Comparison of ENCODE assay signal across 10 cellular contexts in the genomic region with DNA sequence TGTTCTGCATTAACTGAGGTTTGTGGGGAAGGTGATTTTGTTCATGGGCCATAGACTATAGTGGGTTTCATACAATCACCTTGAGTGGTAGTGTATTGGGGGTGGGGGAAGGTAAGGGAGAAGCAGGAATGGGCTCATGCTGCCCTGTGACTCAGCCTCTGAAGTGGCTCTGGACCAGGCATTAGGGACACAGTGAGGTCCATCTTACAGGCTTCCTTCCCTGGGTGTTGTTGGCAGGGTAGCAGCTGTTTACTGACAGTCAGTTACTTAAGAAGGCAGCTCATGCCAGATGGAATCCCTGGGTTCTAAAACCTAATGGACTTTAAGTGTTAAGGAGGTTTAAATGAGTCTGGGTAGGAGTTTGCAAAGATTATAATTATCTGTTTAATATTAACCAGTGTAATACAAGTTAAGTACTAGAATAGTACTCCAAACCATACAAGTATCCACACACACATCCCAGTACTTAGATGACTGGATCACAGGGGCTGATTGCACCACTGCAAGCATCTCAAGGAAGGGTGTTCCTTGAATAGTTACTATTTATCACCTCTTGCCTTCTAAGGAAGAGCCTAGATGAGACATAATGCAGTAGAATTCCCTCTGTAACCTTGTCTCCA. TPM values are rescaled to one million over a fixed set of nuclear protein-coding genes. Genes with fewer than 3 reads are reported as not detected.
A peak's percentile ranks its signal among the peaks of the same experiment; 100 is the strongest.
DNase-seq lines count a peak whose midpoint lies in the region; ATAC-seq and TF ChIP-seq lines count a peak whose summit lies in the region.
"Had no signal": no experiment of that assay in that cellular context is flagged by ENCODE, and none has a peak within 500 bp of the region (broad histone marks: within the 10 kb centered on the region; RNA-seq: fewer than 3 reads in every experiment).

No MANE protein-coding gene starts in this region.

- H3K9ac ChIP-seq in mammary epithelial cell (ENCODE audit: insufficient read depth, low read length) = peak overlapping the region; percentile 10

- peaks cover 39% of the 10 kb centered on the region for H3K4me1 ChIP-seq in mammary epithelial cell (ENCODE audit: insufficient read depth, low read length)

- no TSS peak for BruUV-seq in mammary epithelial cell (replicated peaks; lab: Mats Ljungman, UMichigan)

- H3K36me3 ChIP-seq in mammary epithelial cell (ENCODE audit: insufficient read depth, low read length) = peaks cover 6% of the 10 kb centered on the region

- CTCF ChIA-PET in mammary epithelial cell (lab: Charles Lee; ENCODE audit: low non-redundant PET) = no interaction called here
- CTCF ChIA-PET in activated CD4-positive, alpha-beta memory T cell treated with anti-CD3 and anti-CD28 coated beads for 36 hours (lab: Charles Lee) = no interaction called here

- ATAC-seq in stimulated activated naive CD8-positive, alpha-beta T cell treated with anti-CD3 and anti-CD28 coated beads, Interleukin-15, amount 100 ng/mL, for 72 hours = peak; percentile 53
- no peak for ATAC-seq in stimulated activated naive CD8-positive, alpha-beta T cell treated with anti-CD3 and anti-CD28 coated beads, Interleukin-15, Interleukin-2, amounts not matched to agents 100 U/mL and 50 U/mL, for 24 hours
- ATAC-seq in left lobe of liver (peak; percentile 50), GM19463 (IDR thresholded peaks at IDR 0.05; ENCODE audit: unreplicated experiment) (no peak)

- intact Hi-C loops in mammary epithelial cell (cut with micrococcal nuclease) = loop anchor here (10.0 kb wide), 1 partner anchor 377 kb away; no protein-coding TSS in a partner anchor
- intact Hi-C loops in activated T-helper 1 cell treated with anti-CD3 and anti-CD28 coated beads, Interleukin-12 subunit alpha, Interleukin-12 subunit beta, Interleukin-2, Interleukin-4 antibody, amounts not matched to agents 30 ng/mL and 10 ng/mL and 1 ng/mL, durations not matched to agents 14 hours and 24 hours and 36 hours (cut with micrococcal nuclease) = no loop called here
- intact Hi-C loops in activated CD4-positive, alpha-beta memory T cell treated with anti-CD3 and anti-CD28 coated beads for 36 hours (cut with micrococcal nuclease) = no loop called here

- no peak for TF ChIP-seq CTCF in mammary epithelial cell (conservative IDR thresholded peaks at IDR 0.05 in 1 of 2, IDR thresholded peaks at IDR 0.05 in 1 of 2; ENCODE audit: extremely low read depth in 1 of 2, insufficient read depth in 1 of 2, low read depth in 1 of 2, low read length in 2 of 2)

- no peak overlapping the region for H3K4me2 ChIP-seq in mammary epithelial cell (ENCODE audit: insufficient read depth, low read depth, low read length)

- H4K20me1 ChIP-seq in mammary epithelial cell (ENCODE audit: insufficient read depth, low read length) = no peaks in the 10 kb centered on the region

- H3K9me3 ChIP-seq in mammary epithelial cell (replicated peaks; ENCODE audit: insufficient read depth, low read length) = no peaks in the 10 kb centered on the region

- in situ Hi-C loops in mammary epithelial cell (cut with MboI; ENCODE audit: low sequenced_read_pairs in 2 of 2) = no loop called here

- peaks cover 0 to 4% of the 10 kb centered on the region in 2 donors for H3K9me3 Mint-ChIP-seq in stimulated activated naive CD8-positive, alpha-beta T cell treated with anti-CD3 and anti-CD28 coated beads, Interleukin-15, amount 100 ng/mL, for 72 hours
- no peaks in the 10 kb centered on the region for H3K9me3 Mint-ChIP-seq in activated T-helper 1 cell treated with anti-CD3 and anti-CD28 coated beads, Interleukin-12 subunit alpha, Interleukin-12 subunit beta, Interleukin-2, Interleukin-4 antibody, amounts not matched to agents 30 ng/mL and 10 ng/mL and 1 ng/mL, durations not matched to agents 14 hours and 24 hours and 36 hours
- no peaks in the 10 kb centered on the region for H3K9me3 Mint-ChIP-seq in activated CD4-positive, alpha-beta memory T cell treated with anti-CD3 and anti-CD28 coated beads for 36 hours

- dilution Hi-C loops in mammary epithelial cell (cut with HindIII; ENCODE audit: low sequenced_read_pairs) = loop anchor here (5.0 kb wide), 1 partner anchor 69 kb away; no protein-coding TSS in a partner anchor

- peaks cover 19% of the 10 kb centered on the region for H3K4me1 Mint-ChIP-seq in stimulated activated naive CD8-positive, alpha-beta T cell treated with anti-CD3 and anti-CD28 coated beads, Interleukin-15, amount 100 ng/mL, for 72 hours
- H3K4me1 Mint-ChIP-seq in activated T-helper 1 cell treated with anti-CD3 and anti-CD28 coated beads, Interleukin-12 subunit alpha, Interleukin-12 subunit beta, Interleukin-2, Interleukin-4 antibody, amounts not matched to agents 30 ng/mL and 10 ng/mL and 1 ng/mL, durations not matched to agents 14 hours and 24 hours and 36 hours (ENCODE audit: low read depth) = peaks cover 15% of the 10 kb centered on the region
- peaks cover 32% of the 10 kb centered on the region for H3K4me1 Mint-ChIP-seq in activated CD4-positive, alpha-beta memory T cell treated with anti-CD3 and anti-CD28 coated beads for 36 hours (ENCODE audit: low read depth)

- H3K27ac Mint-ChIP-seq in stimulated activated naive CD8-positive, alpha-beta T cell treated with anti-CD3 and anti-CD28 coated beads, Interleukin-15, amount 100 ng/mL, for 72 hours = peak overlapping the region in 1 of 2 donors; percentile 49
- H3K27ac Mint-ChIP-seq in activated T-helper 1 cell treated with anti-CD3 and anti-CD28 coated beads, Interleukin-12 subunit alpha, Interleukin-12 subunit beta, Interleukin-2, Interleukin-4 antibody, amounts not matched to agents 30 ng/mL and 10 ng/mL and 1 ng/mL, durations not matched to agents 14 hours and 24 hours and 36 hours = no peak overlapping the region
- no peak overlapping the region for H3K27ac Mint-ChIP-seq in activated CD4-positive, alpha-beta memory T cell treated with anti-CD3 and anti-CD28 coated beads for 36 hours

- no peak overlapping the region for H3K4me3 ChIP-seq in mammary epithelial cell (replicated peaks in 1 of 3; ENCODE audit: insufficient read depth in 1 of 3, low read depth in 2 of 3, low read length in 3 of 3)

- peaks cover 16% of the 10 kb centered on the region for H3K36me3 Mint-ChIP-seq in activated T-helper 1 cell treated with anti-CD3 and anti-CD28 coated beads, Interleukin-12 subunit alpha, Interleukin-12 subunit beta, Interleukin-2, Interleukin-4 antibody, amounts not matched to agents 30 ng/mL and 10 ng/mL and 1 ng/mL, durations not matched to agents 14 hours and 24 hours and 36 hours (ENCODE audit: low read depth)
- H3K36me3 Mint-ChIP-seq in activated CD4-positive, alpha-beta memory T cell treated with anti-CD3 and anti-CD28 coated beads for 36 hours = peaks cover 4% of the 10 kb centered on the region

- H3K27me3 ChIP-seq in mammary epithelial cell (ENCODE audit: insufficient read depth, low read length) = no peaks in the 10 kb centered on the region

- peak overlapping the region; percentile 44 for H3K27ac ChIP-seq in mammary epithelial cell (ENCODE audit: insufficient read depth, low read depth, low read length)

- H2AFZ ChIP-seq in mammary epithelial cell (ENCODE audit: low read depth, low read length) = no peak overlapping the region

- DNase-seq in stimulated activated naive CD8-positive, alpha-beta T cell treated with anti-CD3 and anti-CD28 coated beads, Interleukin-15, amount 100 ng/mL, for 72 hours = no peak
- DNase-seq in stimulated activated naive CD8-positive, alpha-beta T cell treated with anti-CD3 and anti-CD28 coated beads, Interleukin-15, Interleukin-2, amounts not matched to agents 100 U/mL and 50 U/mL, for 24 hours = no peak
- DNase-seq in mammary epithelial cell (no peak), left lobe of liver (ENCODE audit: low spot score) (no peak), EL (no peak)
- DNase-seq in activated T-helper 1 cell treated with anti-CD3 and anti-CD28 coated beads, Interleukin-12 subunit alpha, Interleukin-12 subunit beta, Interleukin-2, Interleukin-4 antibody, amounts not matched to agents 30 ng/mL and 10 ng/mL and 1 ng/mL, durations not matched to agents 14 hours and 24 hours and 36 hours (ENCODE audit: low spot score) = no peak
- DNase-seq in activated CD4-positive, alpha-beta memory T cell treated with anti-CD3 and anti-CD28 coated beads for 36 hours = no peak
- DNase-seq: AML-193, kidney had no signal

- no peak overlapping the region for H3K4me3 Mint-ChIP-seq in stimulated activated naive CD8-positive, alpha-beta T cell treated with anti-CD3 and anti-CD28 coated beads, Interleukin-15, amount 100 ng/mL, for 72 hours
- no peak overlapping the region for H3K4me3 Mint-ChIP-seq in activated T-helper 1 cell treated with anti-CD3 and anti-CD28 coated beads, Interleukin-12 subunit alpha, Interleukin-12 subunit beta, Interleukin-2, Interleukin-4 antibody, amounts not matched to agents 30 ng/mL and 10 ng/mL and 1 ng/mL, durations not matched to agents 14 hours and 24 hours and 36 hours
- H3K4me3 Mint-ChIP-seq in activated CD4-positive, alpha-beta memory T cell treated with anti-CD3 and anti-CD28 coated beads for 36 hours = no peak overlapping the region

- H3K27me3 Mint-ChIP-seq in stimulated activated naive CD8-positive, alpha-beta T cell treated with anti-CD3 and anti-CD28 coated beads, Interleukin-15, amount 100 ng/mL, for 72 hours = no peaks in the 10 kb centered on the region
- no peaks in the 10 kb centered on the region for H3K27me3 Mint-ChIP-seq in activated T-helper 1 cell treated with anti-CD3 and anti-CD28 coated beads, Interleukin-12 subunit alpha, Interleukin-12 subunit beta, Interleukin-2, Interleukin-4 antibody, amounts not matched to agents 30 ng/mL and 10 ng/mL and 1 ng/mL, durations not matched to agents 14 hours and 24 hours and 36 hours (ENCODE audit: insufficient read depth)
- no peaks in the 10 kb centered on the region for H3K27me3 Mint-ChIP-seq in activated CD4-positive, alpha-beta memory T cell treated with anti-CD3 and anti-CD28 coated beads for 36 hours

- POLR2A ChIA-PET in activated CD4-positive, alpha-beta memory T cell treated with anti-CD3 and anti-CD28 coated beads for 36 hours (lab: Charles Lee) = no interaction called here

- peaks cover 87% of the 10 kb centered on the region for H3K79me2 ChIP-seq in mammary epithelial cell (ENCODE audit: insufficient read depth, low read length)

RNA-seq across cellular contexts. Expression of gene CAST, which starts 59.3 kb away (rescaled TPM):
- total RNA-seq in mammary epithelial cell (100 to 1,000 TPM; 397 to 459 TPM), left lobe of liver (84.4 TPM)
- polyA plus RNA-seq in mammary epithelial cell = 339 TPM
- polyA minus RNA-seq in mammary epithelial cell = 359 TPM
- total RNA-seq in activated T-helper 1 cell treated with anti-CD3 and anti-CD28 coated beads, Interleukin-12 subunit alpha, Interleukin-12 subunit beta, Interleukin-2, Interleukin-4 antibody, amounts not matched to agents 30 ng/mL and 10 ng/mL and 1 ng/mL, durations not matched to agents 14 hours and 24 hours and 36 hours = 104 and 112 TPM in 2 replicates
- 100 to 1,000 TPM; 155 to 162 TPM for total RNA-seq in activated CD4-positive, alpha-beta memory T cell treated with anti-CD3 and anti-CD28 coated beads for 36 hours

Comparison
In these comparisons a context has a peak if more than half of its experiments do, and no peak if none do; other contexts are left out.
1. ATAC-seq: peak in stimulated activated naive CD8-positive, alpha-beta T cell treated with anti-CD3 and anti-CD28 coated beads, Interleukin-15, amount 100 ng/mL, for 72 hours (single experiment) and left lobe of liver (single experiment); none in stimulated activated naive CD8-positive, alpha-beta T cell treated with anti-CD3 and anti-CD28 coated beads, Interleukin-15, Interleukin-2, amounts not matched to agents 100 U/mL and 50 U/mL, for 24 hours (single experiment) and GM19463 (single experiment).